Comparison of ENCODE assay signal across 27 cellular contexts in the genomic region with DNA sequence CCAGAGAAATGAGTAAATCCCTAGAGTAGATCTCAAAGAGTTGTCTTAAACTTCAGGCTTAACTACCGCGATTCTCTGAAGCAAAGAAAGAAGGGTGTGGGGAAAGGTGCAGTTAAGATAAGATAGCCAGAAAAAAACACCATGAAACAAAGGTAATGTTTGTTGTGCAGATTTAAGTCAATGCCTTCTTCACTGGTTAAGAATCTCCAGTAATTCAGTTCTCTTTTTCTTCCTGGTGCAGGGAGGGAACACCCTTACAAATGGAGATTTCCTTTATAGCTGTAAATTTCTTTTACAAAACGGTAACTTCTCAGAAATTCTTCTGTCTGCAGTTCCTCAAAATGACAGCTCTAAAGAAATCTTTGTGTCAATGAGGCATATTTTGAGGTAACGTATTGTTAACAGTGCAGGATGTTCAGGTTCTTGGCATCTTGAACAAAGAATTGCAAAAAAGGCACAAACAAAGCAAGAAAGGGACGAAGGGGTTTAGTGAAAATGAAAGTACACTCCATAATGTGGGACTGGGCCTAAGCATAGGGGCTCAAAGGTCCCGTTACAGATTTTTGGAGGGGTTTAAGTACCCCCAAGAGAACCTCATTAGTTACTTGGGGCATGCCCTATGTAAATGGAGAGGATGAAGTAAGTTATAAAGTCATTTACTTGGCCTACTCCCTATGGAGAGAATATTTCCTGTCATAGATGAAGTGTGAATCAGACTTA.
A peak's percentile ranks its signal among the peaks of the same experiment; 100 is the strongest.
DNase-seq lines count a peak whose midpoint lies in the region; ATAC-seq and TF ChIP-seq lines count a peak whose summit lies in the region.
"Had no signal": no experiment of that assay in that cellular context is flagged by ENCODE, and none has a peak within 500 bp of the region (broad histone marks: within the 10 kb centered on the region; RNA-seq: fewer than 3 reads in every experiment).

No MANE protein-coding gene starts in this region.

- CTCF ChIA-PET in MCF 10A (lab: Yijun Ruan, JAX): interaction anchor here (0.7 kb wide), 1 partner anchor 1194 kb away, joined by 3 read pairs; no protein-coding TSS in a partner anchor
- CTCF ChIA-PET in mammary epithelial cell (lab: Charles Lee; ENCODE audit: low non-redundant PET): no interaction called here

- BruUV-seq in MCF 10A (replicated peaks; lab: Mats Ljungman, UMichigan): no TSS peak
- no TSS peak for BruUV-seq in mammary epithelial cell (replicated peaks; lab: Mats Ljungman, UMichigan)

- DNase-seq in MCF 10A (ENCODE audit: unreplicated experiment) (no peak), mammary epithelial cell (no peak), iPS-NIHi7 (ENCODE audit: extremely low spot score) (peak; percentile 27), left ventricle myocardium superior (no peak), NCI-H345 (lab: John Stamatoyannopoulos, UW) (no peak)
- DNase-seq: 8988T; activated CD4-positive, CD25-positive, alpha-beta regulatory T cell treated with anti-CD3 and anti-CD28 coated beads, Interleukin-2, amount 50 U/mL, for 72 hours; activated CD8-positive, alpha-beta T cell treated with anti-CD3 and anti-CD28 coated beads, Interleukin-2, amount 10 ng/mL, durations not matched to agents 7 days and 5 days; activated gamma-delta T cell treated with Interleukin-2 at 50 U/mL for 16 hours; activated naive CD8-positive, alpha-beta T cell treated with anti-CD3 and anti-CD28 coated beads, Interleukin-2, amount 50 U/mL, for 24 hours; brain microvascular endothelial cell; esophagus squamous epithelium; gastrocnemius medialis; GDM1; GOT3; hypothalamus; kidney glomerular epithelial cell; NCI-H1105; NCI-H2029; NCI-H82; nucleus accumbens; T-cell; upper lobe of right lung had no signal

- H3K36me3 Mint-ChIP-seq in MCF 10A (ENCODE audit: insufficient read depth, unreplicated experiment) (no peaks in the 10 kb centered on the region), brain (no peaks in the 10 kb centered on the region)
- H3K36me3 Mint-ChIP-seq: T-cell had no signal

- H3K9me3 ChIP-seq in mammary epithelial cell (replicated peaks; ENCODE audit: insufficient read depth, low read length): no peaks in the 10 kb centered on the region
- H3K9me3 ChIP-seq: esophagus squamous epithelium, gastrocnemius medialis, upper lobe of right lung had no signal

- no peaks in the 10 kb centered on the region for H4K20me1 ChIP-seq in mammary epithelial cell (ENCODE audit: insufficient read depth, low read length)

- peak overlapping the region; percentile 41 for H3K4me3 Mint-ChIP-seq in MCF 10A (ENCODE audit: unreplicated experiment)
- peak overlapping the region in 3 of 5 experiments; percentile 12 to 67 (median 39) for H3K4me3 Mint-ChIP-seq in brain
- H3K4me3 Mint-ChIP-seq: activated CD8-positive, alpha-beta T cell treated with anti-CD3 and anti-CD28 coated beads, Interleukin-2, amount 10 ng/mL, durations not matched to agents 7 days and 5 days; activated naive CD8-positive, alpha-beta T cell treated with anti-CD3 and anti-CD28 coated beads, Interleukin-2, amount 50 U/mL, for 24 hours; T-cell had no signal

- H3K4me1 ChIP-seq in mammary epithelial cell (ENCODE audit: insufficient read depth, low read length): no peaks in the 10 kb centered on the region
- H3K4me1 ChIP-seq: esophagus squamous epithelium, gastrocnemius medialis, upper lobe of right lung had no signal

- H3K27ac ChIP-seq in mammary epithelial cell (ENCODE audit: insufficient read depth, low read depth, low read length): no peak overlapping the region
- H3K27ac ChIP-seq: brain microvascular endothelial cell, esophagus squamous epithelium, gastrocnemius medialis, upper lobe of right lung had no signal

- H3K4me1 Mint-ChIP-seq in MCF 10A (ENCODE audit: insufficient read depth, unreplicated experiment): peaks cover 16% of the 10 kb centered on the region
- H3K4me1 Mint-ChIP-seq in brain: peaks cover 8% of the 10 kb centered on the region
- H3K4me1 Mint-ChIP-seq: activated naive CD8-positive, alpha-beta T cell treated with anti-CD3 and anti-CD28 coated beads, Interleukin-2, amount 50 U/mL, for 24 hours had no signal

- in situ Hi-C loops in mammary epithelial cell (cut with MboI; ENCODE audit: low sequenced_read_pairs in 2 of 2): no loop called here

- H3K9ac ChIP-seq in mammary epithelial cell (ENCODE audit: insufficient read depth, low read length): no peak overlapping the region

- H3K27ac Mint-ChIP-seq in MCF 10A (ENCODE audit: low read depth, unreplicated experiment) (peak overlapping the region; percentile 74), brain (peak overlapping the region in 2 of 5 experiments; percentile 55 to 64)
- H3K27ac Mint-ChIP-seq: activated CD8-positive, alpha-beta T cell treated with anti-CD3 and anti-CD28 coated beads, Interleukin-2, amount 10 ng/mL, durations not matched to agents 7 days and 5 days; activated naive CD8-positive, alpha-beta T cell treated with anti-CD3 and anti-CD28 coated beads, Interleukin-2, amount 50 U/mL, for 24 hours; T-cell had no signal

- H3K4me2 ChIP-seq in mammary epithelial cell (ENCODE audit: insufficient read depth, low read depth, low read length): no peak overlapping the region

- H2AFZ ChIP-seq in mammary epithelial cell (ENCODE audit: low read depth, low read length): no peak overlapping the region

- intact Hi-C loops in MCF 10A (cut with micrococcal nuclease) (no loop called here), mammary epithelial cell (cut with micrococcal nuclease) (no loop called here), left ventricle myocardium superior (cut with micrococcal nuclease) (no loop called here)

- H3K27me3 Mint-ChIP-seq in MCF 10A (ENCODE audit: insufficient read depth, unreplicated experiment): peaks cover 27% of the 10 kb centered on the region
- H3K27me3 Mint-ChIP-seq in brain: no peaks in the 10 kb centered on the region
- H3K27me3 Mint-ChIP-seq: activated naive CD8-positive, alpha-beta T cell treated with anti-CD3 and anti-CD28 coated beads, Interleukin-2, amount 50 U/mL, for 24 hours had no signal

- no peaks in the 10 kb centered on the region for H3K36me3 ChIP-seq in mammary epithelial cell (ENCODE audit: insufficient read depth, low read length)
- H3K36me3 ChIP-seq: brain microvascular endothelial cell, esophagus squamous epithelium, gastrocnemius medialis, upper lobe of right lung had no signal

- no peak overlapping the region for H3K4me3 ChIP-seq in mammary epithelial cell (replicated peaks in 1 of 3; ENCODE audit: insufficient read depth in 1 of 3, low read depth in 2 of 3, low read length in 3 of 3)
- H3K4me3 ChIP-seq: esophagus squamous epithelium, gastrocnemius medialis, lung, upper lobe of right lung had no signal

- POLR2A ChIA-PET in MCF 10A (lab: Yijun Ruan, JAX): no interaction called here

- TF ChIP-seq CTCF in MCF 10A (IDR thresholded peaks at IDR 0.05; ENCODE audit: unreplicated experiment) (no peak), mammary epithelial cell (conservative IDR thresholded peaks at IDR 0.05 in 1 of 2, IDR thresholded peaks at IDR 0.05 in 1 of 2; ENCODE audit: extremely low read depth in 1 of 2, insufficient read depth in 1 of 2, low read depth in 1 of 2, low read length in 2 of 2) (no peak), brain (conservative IDR thresholded peaks at IDR 0.05) (no peak)

- no peak for ATAC-seq in left ventricle myocardium superior
- no peak for ATAC-seq in esophagus mucosa
- ATAC-seq in GM21515 (IDR thresholded peaks at IDR 0.05; ENCODE audit: unreplicated experiment): no peak
- ATAC-seq: activated CD8-positive, alpha-beta T cell treated with anti-CD3 and anti-CD28 coated beads, Interleukin-2, amount 10 ng/mL, durations not matched to agents 7 days and 5 days; activated naive CD8-positive, alpha-beta T cell treated with anti-CD3 and anti-CD28 coated beads, Interleukin-2, amount 50 U/mL, for 24 hours; gastrocnemius medialis; T-cell; upper lobe of right lung had no signal

- no peaks in the 10 kb centered on the region for H3K27me3 ChIP-seq in mammary epithelial cell (ENCODE audit: insufficient read depth, low read length)
- H3K27me3 ChIP-seq: brain microvascular endothelial cell, esophagus squamous epithelium, gastrocnemius medialis, upper lobe of right lung had no signal

- H3K79me2 ChIP-seq in mammary epithelial cell (ENCODE audit: insufficient read depth, low read length): no peaks in the 10 kb centered on the region

- WGBS in mammary epithelial cell (ENCODE audit: low coverage, missing lambda C conversion rate): 85% methylated on average over 6 of the region's 6 CpGs

- dilution Hi-C loops in mammary epithelial cell (cut with HindIII; ENCODE audit: low sequenced_read_pairs): no loop called here

- no peaks in the 10 kb centered on the region for H3K9me3 Mint-ChIP-seq in MCF 10A (ENCODE audit: unreplicated experiment)
- H3K9me3 Mint-ChIP-seq in brain: no peaks in the 10 kb centered on the region
- H3K9me3 Mint-ChIP-seq: activated naive CD8-positive, alpha-beta T cell treated with anti-CD3 and anti-CD28 coated beads, Interleukin-2, amount 50 U/mL, for 24 hours had no signal
